In the genomic region with DNA sequence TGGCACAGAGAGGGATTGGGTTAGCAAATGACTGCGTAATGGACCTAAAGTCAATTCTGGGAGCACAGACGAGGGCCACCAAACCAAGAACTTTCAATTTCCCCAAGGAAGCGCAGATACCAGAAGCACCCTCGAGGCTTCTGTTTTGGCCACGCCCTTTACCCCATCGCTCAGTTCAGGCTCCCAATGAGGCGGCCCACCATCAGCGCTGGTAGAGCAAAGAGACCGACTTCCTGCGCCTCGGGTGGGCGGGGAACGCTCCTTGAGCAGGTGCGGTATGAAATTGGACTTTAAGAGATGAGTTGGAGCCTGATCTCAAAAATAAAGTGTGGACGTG, we compare ENCODE assay signal across 8 cellular contexts. TPM values are rescaled to one million over a fixed set of nuclear protein-coding genes. Genes with fewer than 3 reads are reported as not detected.
DNase-seq lines count a peak whose midpoint lies in the region; ATAC-seq and TF ChIP-seq lines count a peak whose summit lies in the region.

No MANE protein-coding gene starts in this region.

- H3K9me3 Mint-ChIP-seq in T-helper 2 cell treated with Interferon-gamma antibody and Interleukin-4, amounts not matched to agents 5 μg/mL and 100 μg/mL, for 36 hours, result no peaks in the 10 kb centered on the region
- H3K9me3 Mint-ChIP-seq in activated T-cell treated with anti-CD3 and anti-CD28 coated beads, Interleukin-2, amount 50 U/mL, for 4 hours, result no peaks in the 10 kb centered on the region
- H3K9me3 Mint-ChIP-seq in stimulated activated naive B cell treated with anti-CD40 and anti-IgM and Interleukin-4, amounts not matched to agents 10 μg/mL and 1 μg/mL and 100 μg/mL, for 72 hours, result no peaks in the 10 kb centered on the region

- H3K27me3 Mint-ChIP-seq in T-helper 2 cell treated with Interferon-gamma antibody and Interleukin-4, amounts not matched to agents 5 μg/mL and 100 μg/mL, for 36 hours (ENCODE audit: low read depth), result peaks cover 67% of the 10 kb centered on the region
- H3K27me3 Mint-ChIP-seq in activated T-cell treated with anti-CD3 and anti-CD28 coated beads, Interleukin-2, amount 50 U/mL, for 4 hours (ENCODE audit: low read depth), result peaks cover 68% of the 10 kb centered on the region
- peaks cover 67 to 69% of the 10 kb centered on the region in 2 donors for H3K27me3 Mint-ChIP-seq in stimulated activated naive B cell treated with anti-CD40 and anti-IgM and Interleukin-4, amounts not matched to agents 10 μg/mL and 1 μg/mL and 100 μg/mL, for 72 hours

- H3K36me3 Mint-ChIP-seq in T-helper 2 cell treated with Interferon-gamma antibody and Interleukin-4, amounts not matched to agents 5 μg/mL and 100 μg/mL, for 36 hours (ENCODE audit: low read depth), result no peaks in the 10 kb centered on the region
- H3K36me3 Mint-ChIP-seq in activated T-cell treated with anti-CD3 and anti-CD28 coated beads, Interleukin-2, amount 50 U/mL, for 4 hours (ENCODE audit: insufficient read depth), result no peaks in the 10 kb centered on the region
- no peaks in the 10 kb centered on the region for H3K36me3 Mint-ChIP-seq in stimulated activated naive B cell treated with anti-CD40 and anti-IgM and Interleukin-4, amounts not matched to agents 10 μg/mL and 1 μg/mL and 100 μg/mL, for 72 hours

- ATAC-seq in activated T-cell treated with anti-CD3 and anti-CD28 coated beads, Interleukin-2, amount 50 U/mL, for 4 hours, result peak; percentile 48 to 63
- peak in 1 of 2 donors; percentile 35 for ATAC-seq in stimulated activated naive B cell treated with anti-CD40 and anti-IgM and Interleukin-4, amounts not matched to agents 10 μg/mL and 1 μg/mL and 100 μg/mL, for 72 hours (replicated peaks)

- H3K27ac Mint-ChIP-seq in T-helper 2 cell treated with Interferon-gamma antibody and Interleukin-4, amounts not matched to agents 5 μg/mL and 100 μg/mL, for 36 hours, result no peak overlapping the region
- H3K27ac Mint-ChIP-seq in stimulated activated naive B cell treated with anti-CD40 and anti-IgM and Interleukin-4, amounts not matched to agents 10 μg/mL and 1 μg/mL and 100 μg/mL, for 72 hours, result peak overlapping the region; percentile 16

- peak overlapping the region; percentile 67 for H3K4me3 Mint-ChIP-seq in T-helper 2 cell treated with Interferon-gamma antibody and Interleukin-4, amounts not matched to agents 5 μg/mL and 100 μg/mL, for 36 hours
- H3K4me3 Mint-ChIP-seq in activated T-cell treated with anti-CD3 and anti-CD28 coated beads, Interleukin-2, amount 50 U/mL, for 4 hours, result peak overlapping the region; percentile 45
- peak overlapping the region; percentile 70 to 74 for H3K4me3 Mint-ChIP-seq in stimulated activated naive B cell treated with anti-CD40 and anti-IgM and Interleukin-4, amounts not matched to agents 10 μg/mL and 1 μg/mL and 100 μg/mL, for 72 hours

- in situ Hi-C loops in GM13977 (cut with MboI; ENCODE audit: low pct_unique_long_range_greater_than_20kb, low sequenced_read_pairs, unreplicated experiment), result no loop called here

- no peak overlapping the region for H3K4me3 ChIP-seq in foreskin fibroblast (ENCODE audit: low read depth in 1 of 2, low read length in 2 of 2)

- peaks cover 3% of the 10 kb centered on the region for H3K4me1 Mint-ChIP-seq in T-helper 2 cell treated with Interferon-gamma antibody and Interleukin-4, amounts not matched to agents 5 μg/mL and 100 μg/mL, for 36 hours (ENCODE audit: low read depth)
- peaks cover 13% of the 10 kb centered on the region for H3K4me1 Mint-ChIP-seq in activated T-cell treated with anti-CD3 and anti-CD28 coated beads, Interleukin-2, amount 50 U/mL, for 4 hours (ENCODE audit: low read depth)
- H3K4me1 Mint-ChIP-seq in stimulated activated naive B cell treated with anti-CD40 and anti-IgM and Interleukin-4, amounts not matched to agents 10 μg/mL and 1 μg/mL and 100 μg/mL, for 72 hours, result peaks cover 11 to 16% of the 10 kb centered on the region in 2 donors

- DNase-seq in T-helper 2 cell treated with Interferon-gamma antibody and Interleukin-4, amounts not matched to agents 5 μg/mL and 100 μg/mL, for 36 hours (ENCODE audit: low spot score), result no peak
- DNase-seq in T-helper 2 cell, result no peak
- DNase-seq in activated T-cell treated with anti-CD3 and anti-CD28 coated beads, Interleukin-2, amount 50 U/mL, for 4 hours, result no peak
- peak; percentile 64 for DNase-seq in iPS-NIHi7 (ENCODE audit: extremely low spot score)
- no peak for DNase-seq in stimulated activated naive B cell treated with anti-CD40 and anti-IgM and Interleukin-4, amounts not matched to agents 10 μg/mL and 1 μg/mL and 100 μg/mL, for 72 hours
- no peak for DNase-seq in GM13977 (ENCODE audit: low spot score)
- no peak for DNase-seq in foreskin fibroblast
- DNase-seq in stimulated activated naive CD4-positive, alpha-beta T cell (lab: John Stamatoyannopoulos, UW), result no peak

- TF ChIP-seq CTCF in GM13977 (IDR thresholded peaks at IDR 0.05; ENCODE audit: extremely low read depth, insufficient read depth, missing control alignments) (no peak), foreskin fibroblast (IDR thresholded peaks at IDR 0.05; ENCODE audit: low read depth, low read length) (no peak)

RNA-seq across cellular contexts. Expression of a gene that starts 0.6 kb away (rescaled TPM):
- not detected for total RNA-seq in activated T-cell treated with anti-CD3 and anti-CD28 coated beads, Interleukin-2, amount 50 U/mL, for 4 hours
